In the genomic region with DNA sequence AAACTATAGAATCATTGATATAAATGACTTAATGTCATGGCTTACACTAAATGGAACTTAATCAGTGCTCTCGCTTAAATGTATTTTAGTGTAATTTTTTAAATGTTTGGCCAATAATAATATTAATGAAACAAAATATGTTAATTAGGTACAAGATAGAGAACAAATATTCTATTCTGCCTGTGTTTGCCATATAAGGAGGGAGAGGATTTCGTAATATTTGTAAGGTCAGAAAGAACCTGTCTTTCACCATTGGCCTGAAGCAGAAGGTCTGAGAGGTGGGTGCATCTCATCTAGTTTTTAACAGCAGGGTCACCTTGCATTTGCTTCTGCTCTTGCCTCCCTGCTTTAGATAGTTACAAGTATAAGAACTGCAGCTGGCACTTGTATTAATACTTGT, we compare ENCODE assay signal across 25 cellular contexts. TPM values are rescaled to one million over a fixed set of nuclear protein-coding genes. Genes with fewer than 3 reads are reported as not detected.
"Had no signal": no experiment of that assay in that cellular context is flagged by ENCODE, and none has a peak within 500 bp of the region (broad histone marks: within the 10 kb centered on the region; RNA-seq: fewer than 3 reads in every experiment).

No MANE protein-coding gene starts in this region.

- DNase-seq: activated CD4-positive, alpha-beta T cell treated with anti-CD3 and anti-CD28 coated beads, Interleukin-2, amount 10 ng/mL, durations not matched to agents 24 days and 14 days; activated CD4-positive, CD25-positive, alpha-beta regulatory T cell; activated CD8-positive, alpha-beta memory T cell treated with anti-CD3 and anti-CD28 coated beads, Interleukin-2, amount 50 U/mL, for 4 hours; activated gamma-delta T cell; activated T-cell treated with anti-CD3 and anti-CD28 coated beads, Interleukin-2, amount 50 U/mL, for 72 hours; adrenal gland; erythroblast; heart right ventricle; kidney glomerular epithelial cell; left ventricle myocardium inferior; mucosa of descending colon; naive B cell; stimulated activated CD4-positive, alpha-beta T cell treated with anti-CD3 and anti-CD28 coated beads, Interleukin-2, amount 100 ng/mL, for 24 hours; stimulated activated naive CD4-positive, alpha-beta T cell treated with Interleukin-2 at 50 U/mL for 16 hours; T-cell; T-helper 9 cell; tibial artery; uterus had no signal

- H3K9me3 ChIP-seq: adrenal gland, heart right ventricle, left ventricle myocardium inferior, mucosa of descending colon, tibial artery, uterus had no signal

- ATAC-seq: activated naive CD4-positive, alpha-beta T cell treated with anti-CD3 and anti-CD28 coated beads, Interleukin-2, amount 50 U/mL, for 72 hours; activated T-cell treated with anti-CD3 and anti-CD28 coated beads, Interleukin-2, amount 50 U/mL, for 72 hours; heart right ventricle; mucosa of descending colon; T-cell had no signal

- H3K27me3 ChIP-seq: adrenal gland, cardiac muscle cell, heart right ventricle, tibial artery, uterus had no signal

- H3K4me1 ChIP-seq: left ventricle myocardium inferior, tibial artery, uterus had no signal

- H3K4me3 ChIP-seq: adrenal gland, cardiac muscle cell, heart right ventricle, left ventricle myocardium inferior, mucosa of descending colon, tibial artery, uterus had no signal

- H3K27ac ChIP-seq: adrenal gland, cardiac muscle cell, heart right ventricle, left ventricle myocardium inferior, tibial artery, uterus had no signal

- H3K36me3 ChIP-seq: adrenal gland, cardiac muscle cell, heart right ventricle, left ventricle myocardium inferior, tibial artery, uterus had no signal

RNA-seq across cellular contexts. Expression of gene GPR87, which starts 2.5 kb away (rescaled TPM):
- total RNA-seq: adrenal gland, cardiac muscle cell, heart right ventricle, left ventricle myocardium inferior, mucosa of descending colon, neural crest cell, osteoblast, progenitor cell of endocrine pancreas, subcutaneous adipose tissue, T-cell had no signal
- polyA plus RNA-seq: adrenal gland, cardiac muscle cell had no signal

RNA-seq across cellular contexts. Expression of gene P2RY13, which starts 15.2 kb away (rescaled TPM):
- total RNA-seq: activated CD4-positive, alpha-beta T cell treated with anti-CD3 and anti-CD28 coated beads, Interleukin-2, amount 10 ng/mL, durations not matched to agents 24 days and 14 days; activated naive CD4-positive, alpha-beta T cell treated with anti-CD3 and anti-CD28 coated beads, Interleukin-2, amount 50 U/mL, for 72 hours; activated T-cell treated with anti-CD3 and anti-CD28 coated beads, Interleukin-2, amount 50 U/mL, for 72 hours; cardiac muscle cell; dermis microvascular lymphatic vessel endothelial cell; neural crest cell; osteoblast; progenitor cell of endocrine pancreas; T-cell had no signal

RNA-seq across cellular contexts. Expression of gene P2RY14, which starts 35.8 kb away (rescaled TPM):
- total RNA-seq: dermis microvascular lymphatic vessel endothelial cell, neural crest cell, osteoblast, progenitor cell of endocrine pancreas had no signal
